ENCODE assay signal across 8 cellular contexts in the genomic region with DNA sequence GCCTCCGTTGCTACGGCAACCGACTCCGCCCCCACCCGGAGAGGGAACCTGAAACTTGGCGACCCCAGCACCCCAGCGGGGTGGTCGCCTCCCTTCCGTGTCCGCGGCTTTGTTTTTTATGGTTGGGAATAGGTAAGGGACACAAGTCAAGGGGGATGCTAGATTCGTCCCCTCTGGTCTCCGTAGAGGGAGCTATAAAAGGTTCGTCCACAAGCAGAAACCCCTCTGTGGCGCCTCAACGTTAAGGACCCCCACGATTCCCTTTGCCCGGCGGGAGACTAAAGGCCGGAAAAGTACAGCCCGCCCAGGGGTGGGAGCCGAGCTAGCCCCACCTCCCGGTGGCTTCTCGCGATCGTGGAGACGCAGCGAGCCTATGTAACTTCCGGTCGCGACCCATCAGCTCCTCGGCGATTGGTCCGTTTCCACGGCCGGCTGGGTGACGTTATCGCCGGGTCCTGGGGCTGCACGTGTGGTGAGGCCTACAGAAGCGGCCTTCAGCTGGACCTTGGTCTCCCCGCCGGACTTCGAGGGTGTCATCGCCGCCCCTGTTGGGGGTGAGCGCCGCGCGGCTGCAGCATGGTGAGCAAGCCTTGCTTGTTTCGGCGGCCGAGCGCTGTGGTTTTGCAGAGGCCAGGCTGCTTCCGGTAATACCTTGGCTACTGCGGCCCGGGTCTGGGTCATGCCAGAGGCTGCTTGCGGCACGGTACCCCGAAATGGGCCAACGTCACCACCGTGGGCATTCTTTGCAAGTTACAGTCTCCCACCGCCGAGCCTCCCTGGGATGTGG.
DNase-seq lines count a peak whose midpoint lies in the region; ATAC-seq lines count a peak whose summit lies in the region.

A gene with protein sequence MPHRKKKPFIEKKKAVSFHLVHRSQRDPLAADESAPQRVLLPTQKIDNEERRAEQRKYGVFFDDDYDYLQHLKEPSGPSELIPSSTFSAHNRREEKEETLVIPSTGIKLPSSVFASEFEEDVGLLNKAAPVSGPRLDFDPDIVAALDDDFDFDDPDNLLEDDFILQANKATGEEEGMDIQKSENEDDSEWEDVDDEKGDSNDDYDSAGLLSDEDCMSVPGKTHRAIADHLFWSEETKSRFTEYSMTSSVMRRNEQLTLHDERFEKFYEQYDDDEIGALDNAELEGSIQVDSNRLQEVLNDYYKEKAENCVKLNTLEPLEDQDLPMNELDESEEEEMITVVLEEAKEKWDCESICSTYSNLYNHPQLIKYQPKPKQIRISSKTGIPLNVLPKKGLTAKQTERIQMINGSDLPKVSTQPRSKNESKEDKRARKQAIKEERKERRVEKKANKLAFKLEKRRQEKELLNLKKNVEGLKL (plus strand): TSS at position 437 of the 787 bp plus-strand sequence. CDS start 140 bp downstream, at position 577.

- H3K27me3 ChIP-seq in BLaER1 treated with 17β-estradiol and CSF1 and Interleukin-3, amounts not matched to agents 10 nM and 100 nM: no peaks in the 10 kb centered on the region

- DNase-seq in NCI-H748 (lab: John Stamatoyannopoulos, UW; ENCODE audit: unreplicated experiment) (peak; percentile 97), dedifferentiated amniotic fluid mesenchymal stem cell (ENCODE audit: extremely low spot score) (peak; percentile 97), left kidney (ENCODE audit: low read depth, low spot score) (peak; percentile 99)
- DNase-seq in activated CD4-positive, alpha-beta T cell treated with anti-CD3 and anti-CD28 coated beads, Interleukin-2, amount 50 U/mL, for 1 hour: peak; percentile 89
- DNase-seq in stimulated activated CD4-positive, alpha-beta T cell treated with anti-CD3 and anti-CD28 coated beads, Interleukin-2, amount 100 ng/mL, for 24 hours: peak; percentile 93 to 94

- peak within 1 kb of the TSS; percentile 86 to 98 (median 95) for H3K27ac ChIP-seq in BLaER1 treated with 17β-estradiol and CSF1 and Interleukin-3, amounts not matched to agents 10 nM and 100 nM

- peak within 1 kb of the TSS; percentile 77 to 92 (median 80) for H3K4me3 ChIP-seq in BLaER1 treated with 17β-estradiol and CSF1 and Interleukin-3, amounts not matched to agents 10 nM and 100 nM

- H3K36me3 ChIP-seq in BLaER1 treated with 17β-estradiol and CSF1 and Interleukin-3, amounts not matched to agents 10 nM and 100 nM: peaks cover 37 to 40% (median 38%) of the 10 kb centered on the region in 11 experiments

- H3K4me1 ChIP-seq in BLaER1 treated with 17β-estradiol and CSF1 and Interleukin-3, amounts not matched to agents 10 nM and 100 nM: peaks cover 10 to 22% (median 18%) of the 10 kb centered on the region in 10 experiments; a peak in 19 of 20 replicates

- ATAC-seq in GM19351 (IDR thresholded peaks at IDR 0.05; ENCODE audit: unreplicated experiment) (peak; percentile 100), HG03521 (IDR thresholded peaks at IDR 0.05; ENCODE audit: unreplicated experiment) (peak; percentile 100)

- peaks cover 0 to 38% (median 5%) of the 10 kb centered on the region in 11 experiments; a peak in 6 of 22 replicates for H4K20me1 ChIP-seq in BLaER1 treated with 17β-estradiol and CSF1 and Interleukin-3, amounts not matched to agents 10 nM and 100 nM

- H3K9ac ChIP-seq in BLaER1 treated with 17β-estradiol and CSF1 and Interleukin-3, amounts not matched to agents 10 nM and 100 nM: peak within 1 kb of the TSS; percentile 84 to 96 (median 94)

- H3K4me2 ChIP-seq in BLaER1 treated with 17β-estradiol and CSF1 and Interleukin-3, amounts not matched to agents 10 nM and 100 nM: peak within 1 kb of the TSS; percentile 78 to 97 (median 90)

- no peaks in the 10 kb centered on the region for H3K9me3 ChIP-seq in BLaER1 treated with 17β-estradiol and CSF1 and Interleukin-3, amounts not matched to agents 10 nM and 100 nM (replicated peaks in 1 of 11)

Comparison
In these comparisons a context has a peak if more than half of its experiments do, and no peak if none do; other contexts are left out.
1. Peak in every context shown above with its lines: DNase-seq, ATAC-seq, H3K4me3 ChIP-seq and H3K27ac ChIP-seq.